In the genomic region with DNA sequence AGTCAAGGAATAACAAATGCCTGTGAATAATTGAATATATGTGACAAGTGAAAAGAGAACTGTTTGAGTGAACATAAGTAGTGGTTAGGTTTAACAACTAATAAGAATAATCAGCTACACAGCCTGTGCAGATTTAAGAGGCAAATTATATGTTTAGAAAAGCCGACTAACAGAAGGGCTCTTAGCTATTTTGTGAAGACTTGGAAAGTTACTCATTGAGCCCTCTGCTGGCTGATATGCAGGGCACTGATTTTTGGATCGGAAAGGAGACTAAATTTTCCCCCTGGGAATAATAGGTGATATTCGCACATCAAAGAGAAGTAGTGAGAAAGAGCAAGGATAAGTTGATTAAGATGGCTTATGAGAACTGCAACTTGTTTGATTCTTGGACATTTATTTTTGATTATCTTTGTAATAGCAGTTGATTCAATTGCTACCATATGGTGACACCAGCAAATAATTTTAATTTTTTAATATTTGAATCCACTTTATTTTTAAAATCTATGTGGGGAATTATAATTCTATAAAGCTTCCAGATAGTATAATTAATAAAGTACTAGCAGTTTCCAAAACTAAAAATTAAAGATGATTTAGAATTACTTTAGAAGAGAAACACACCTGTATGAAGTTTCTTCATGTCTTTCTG, we compare ENCODE assay signal across 8 cellular contexts.
DNase-seq lines count a peak whose midpoint lies in the region; ATAC-seq, FAIRE-seq and TF ChIP-seq lines count a peak whose summit lies in the region.

No MANE protein-coding gene starts in this region.

- H3K4me1 Mint-ChIP-seq in activated T-helper 17 cell treated with anti-CD3 and anti-CD28 coated beads, Interleukin-2, amount 50 U/mL, for 72 hours, result no peaks in the 10 kb centered on the region

- no peak overlapping the region for H3K4me3 Mint-ChIP-seq in activated T-helper 17 cell treated with anti-CD3 and anti-CD28 coated beads, Interleukin-2, amount 50 U/mL, for 72 hours

- peak; percentile 54; the same call in 1 of the 2 replicates for TF ChIP-seq CTCF in GM12875 (IDR thresholded peaks at IDR 0.05; ENCODE audit: borderline replicate concordance, insufficient read depth, low read depth, low read length)
- TF ChIP-seq CTCF in choroid plexus epithelial cell (conservative IDR thresholded peaks at IDR 0.05; ENCODE audit: low read depth, low read length), result peak; percentile 74

- FAIRE-seq in A204.1 (lab: Jason Lieb, UNC), result peak; percentile 88

- no peak for ATAC-seq in HG02973 (IDR thresholded peaks at IDR 0.05; ENCODE audit: unreplicated experiment)
- ATAC-seq in activated T-helper 17 cell treated with anti-CD3 and anti-CD28 coated beads, Interleukin-2, amount 50 U/mL, for 72 hours (replicated peaks), result no peak

- no peaks in the 10 kb centered on the region for H3K9me3 Mint-ChIP-seq in activated T-helper 17 cell treated with anti-CD3 and anti-CD28 coated beads, Interleukin-2, amount 50 U/mL, for 72 hours

- peak; percentile 88 for DNase-seq in NCI-H2227 (lab: John Stamatoyannopoulos, UW; ENCODE audit: unreplicated experiment)
- peak; percentile 58 for DNase-seq in choroid plexus epithelial cell (ENCODE audit: low read depth)
- DNase-seq in midbrain (lab: John Stamatoyannopoulos, UW), result peak; percentile 43
- DNase-seq in HPDE6-E6E7 (ENCODE audit: extremely low spot score), result no peak

- no peak overlapping the region for H3K27ac Mint-ChIP-seq in activated T-helper 17 cell treated with anti-CD3 and anti-CD28 coated beads, Interleukin-2, amount 50 U/mL, for 72 hours

- no peaks in the 10 kb centered on the region for H3K27me3 Mint-ChIP-seq in activated T-helper 17 cell treated with anti-CD3 and anti-CD28 coated beads, Interleukin-2, amount 50 U/mL, for 72 hours

- H3K4me3 ChIP-seq in GM12875 (ENCODE audit: low read depth, low read length) (no peak overlapping the region), choroid plexus epithelial cell (ENCODE audit: low read depth, low read length) (no peak overlapping the region)

- H3K36me3 Mint-ChIP-seq in activated T-helper 17 cell treated with anti-CD3 and anti-CD28 coated beads, Interleukin-2, amount 50 U/mL, for 72 hours (ENCODE audit: low read depth), result no peaks in the 10 kb centered on the region
